In the genomic region with DNA sequence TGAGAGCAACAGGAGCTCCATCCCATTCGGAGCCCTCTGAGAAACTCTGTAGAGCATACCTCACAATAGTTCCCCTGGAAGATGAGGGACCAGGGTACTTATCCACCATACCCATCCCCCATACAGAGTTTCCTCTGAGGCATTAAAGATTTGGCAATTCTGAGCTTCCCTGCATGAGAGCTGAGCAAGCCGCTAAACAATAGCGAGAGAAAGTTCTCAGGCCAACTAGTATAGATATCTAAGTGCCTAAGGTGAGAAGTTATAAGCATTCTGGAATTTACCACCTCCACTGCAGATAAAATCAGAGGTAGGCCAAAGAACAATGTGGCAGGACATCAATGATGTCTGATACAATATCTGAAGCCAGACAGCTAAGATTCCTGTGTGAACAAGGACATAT, we compare ENCODE assay signal across 21 cellular contexts.
DNase-seq lines count a peak whose midpoint lies in the region; FAIRE-seq and TF ChIP-seq lines count a peak whose summit lies in the region.
"Had no signal": no experiment of that assay in that cellular context is flagged by ENCODE, and none has a peak within 500 bp of the region (broad histone marks: within the 10 kb centered on the region; RNA-seq: fewer than 3 reads in every experiment).

No MANE protein-coding gene starts in this region.

- H3K9me3 ChIP-seq in mammary epithelial cell (replicated peaks; ENCODE audit: insufficient read depth, low read length) (no peaks in the 10 kb centered on the region), breast epithelium (peaks cover 0 to 4% of the 10 kb centered on the region in 2 donors), keratinocyte (ENCODE audit: control insufficient read depth, low read depth, low read length) (no peaks in the 10 kb centered on the region), small intestine (ENCODE audit: control insufficient read depth, low read depth) (no peaks in the 10 kb centered on the region), adrenal gland (replicated peaks in 1 of 3) (no peaks in the 10 kb centered on the region)
- H3K9me3 ChIP-seq: BLaER1, Caco-2, HAP-1 had no signal

- H3K27me3 ChIP-seq in mammary epithelial cell (ENCODE audit: insufficient read depth, low read length) = no peaks in the 10 kb centered on the region
- H3K27me3 ChIP-seq in breast epithelium = no peaks in the 10 kb centered on the region
- no peaks in the 10 kb centered on the region for H3K27me3 ChIP-seq in keratinocyte (ENCODE audit: control insufficient read depth, extremely low read depth, insufficient read depth, low read length)
- H3K27me3 ChIP-seq in small intestine (ENCODE audit: control insufficient read depth in 2 of 2, insufficient read depth in 2 of 2, low read length in 2 of 2) = no peaks in the 10 kb centered on the region
- no peaks in the 10 kb centered on the region for H3K27me3 ChIP-seq in adrenal gland
- H3K27me3 ChIP-seq: BLaER1 had no signal

- dilution Hi-C loops in mammary epithelial cell (cut with HindIII; ENCODE audit: low sequenced_read_pairs) (no loop called here), keratinocyte (cut with MboI; ENCODE audit: extremely low pct_ligation_motif_present, low sequenced_read_pairs) (no loop called here)

- H3K36me3 ChIP-seq in mammary epithelial cell (ENCODE audit: insufficient read depth, low read length) = no peaks in the 10 kb centered on the region
- H3K36me3 ChIP-seq in breast epithelium = no peaks in the 10 kb centered on the region
- no peaks in the 10 kb centered on the region for H3K36me3 ChIP-seq in keratinocyte (ENCODE audit: control insufficient read depth in 2 of 2, extremely low read depth in 1 of 2, insufficient read depth in 2 of 2, low read length in 2 of 2)
- H3K36me3 ChIP-seq in small intestine (ENCODE audit: control insufficient read depth in 2 of 2, insufficient read depth in 2 of 2, low read length in 2 of 2) = no peaks in the 10 kb centered on the region
- H3K36me3 ChIP-seq in adrenal gland (replicated peaks in 1 of 2) = no peaks in the 10 kb centered on the region
- H3K36me3 ChIP-seq: BLaER1, HAP-1 had no signal

- TF ChIP-seq CTCF in mammary epithelial cell (conservative IDR thresholded peaks at IDR 0.05 in 1 of 2, IDR thresholded peaks at IDR 0.05 in 1 of 2; ENCODE audit: extremely low read depth in 1 of 2, insufficient read depth in 1 of 2, low read depth in 1 of 2, low read length in 2 of 2) (no peak), breast epithelium (IDR thresholded peaks at IDR 0.05) (no peak), keratinocyte (optimal IDR thresholded peaks at IDR 0.05 in 1 of 3, IDR thresholded peaks at IDR 0.05 in 1 of 3, conservative IDR thresholded peaks at IDR 0.05 in 1 of 3; ENCODE audit: extremely low read depth in 1 of 3, insufficient read depth in 2 of 3, low read length in 3 of 3) (no peak), adrenal gland (IDR thresholded peaks at IDR 0.05) (no peak)

- CTCF ChIA-PET in mammary epithelial cell (lab: Charles Lee; ENCODE audit: low non-redundant PET) = no interaction called here

- H2AFZ ChIP-seq in mammary epithelial cell (ENCODE audit: low read depth, low read length) (peak overlapping the region; percentile 74), keratinocyte (ENCODE audit: control insufficient read depth, low read length) (peak overlapping the region; percentile 37)

- TF ChIP-seq POLR2A in breast epithelium (IDR thresholded peaks at IDR 0.05) (no peak), adrenal gland (IDR thresholded peaks at IDR 0.05) (no peak)

- H4K20me1 ChIP-seq in mammary epithelial cell (ENCODE audit: insufficient read depth, low read length) (no peaks in the 10 kb centered on the region), keratinocyte (ENCODE audit: control insufficient read depth, extremely low read depth, insufficient read depth, low read length) (no peaks in the 10 kb centered on the region)
- H4K20me1 ChIP-seq: BLaER1 had no signal

- H3K9ac ChIP-seq in mammary epithelial cell (ENCODE audit: insufficient read depth, low read length) (no peak overlapping the region), keratinocyte (ENCODE audit: control insufficient read depth, extremely low read depth, insufficient read depth, low read length) (no peak overlapping the region)
- H3K9ac ChIP-seq: BLaER1 had no signal

- no peak overlapping the region for H3K4me3 ChIP-seq in mammary epithelial cell (replicated peaks in 1 of 3; ENCODE audit: insufficient read depth in 1 of 3, low read depth in 2 of 3, low read length in 3 of 3)
- H3K4me3 ChIP-seq in breast epithelium = no peak overlapping the region
- H3K4me3 ChIP-seq in keratinocyte (ENCODE audit: control insufficient read depth in 2 of 3, extremely low read depth in 1 of 3, insufficient read depth in 2 of 3, low read depth in 1 of 3, low read length in 3 of 3) = no peak overlapping the region
- H3K4me3 ChIP-seq in small intestine (ENCODE audit: low read depth in 1 of 2, low read length in 2 of 2) = no peak overlapping the region
- no peak overlapping the region for H3K4me3 ChIP-seq in adrenal gland
- H3K4me3 ChIP-seq: BLaER1, HAP-1 had no signal

- H3K79me2 ChIP-seq in mammary epithelial cell (ENCODE audit: insufficient read depth, low read length) = no peaks in the 10 kb centered on the region
- no peaks in the 10 kb centered on the region for H3K79me2 ChIP-seq in keratinocyte (ENCODE audit: control insufficient read depth, insufficient read depth, low read length)

- H3K9me1 ChIP-seq in keratinocyte (ENCODE audit: control insufficient read depth, extremely low read depth, insufficient read depth, low read length) = no peaks in the 10 kb centered on the region

- H3K4me2 ChIP-seq in mammary epithelial cell (ENCODE audit: insufficient read depth, low read depth, low read length) = no peak overlapping the region
- no peak overlapping the region for H3K4me2 ChIP-seq in keratinocyte (ENCODE audit: control insufficient read depth, extremely low read depth, insufficient read depth, low read depth, low read length)
- H3K4me2 ChIP-seq: BLaER1 had no signal

- H3K4me1 ChIP-seq in mammary epithelial cell (ENCODE audit: insufficient read depth, low read length) (peaks cover 5% of the 10 kb centered on the region), breast epithelium (no peaks in the 10 kb centered on the region), keratinocyte (ENCODE audit: control insufficient read depth, extremely low read depth, insufficient read depth, low read length) (no peaks in the 10 kb centered on the region), small intestine (ENCODE audit: control insufficient read depth in 2 of 2, insufficient read depth in 1 of 2, low read depth in 1 of 2, low read length in 1 of 2) (no peaks in the 10 kb centered on the region), adrenal gland (replicated peaks in 1 of 2) (no peaks in the 10 kb centered on the region)
- H3K4me1 ChIP-seq: Caco-2, HAP-1 had no signal

- in situ Hi-C loops in mammary epithelial cell (cut with MboI; ENCODE audit: low sequenced_read_pairs in 2 of 2) = no loop called here

- BruUV-seq in mammary epithelial cell (replicated peaks; lab: Mats Ljungman, UMichigan) = no TSS peak

- DNase-seq in mammary epithelial cell (peak; percentile 42), breast epithelium (ENCODE audit: low spot score in 2 of 2) (no peak), keratinocyte (ENCODE audit: low read depth, low spot score) (no peak), small intestine (peak; percentile 4), nucleus accumbens (lab: John Stamatoyannopoulos, UW) (no peak), adrenal gland (no peak)
- DNase-seq: Caco-2; CD4-positive, CD25-positive, alpha-beta regulatory T cell; CD8-positive, alpha-beta T cell; DMS153; DND-41; GOT3; HFFc6 had no signal

- WGBS in mammary epithelial cell (ENCODE audit: low coverage, missing lambda C conversion rate) = 29% methylated on average over 3 of the region's 3 CpGs
- WGBS in small intestine, 3 donors = 68 to 80% (median 76%) methylated on average over 3 of the region's 3 CpGs
- WGBS in adrenal gland, 4 donors = 87 to 97% (median 88%) methylated on average over 3 of the region's 3 CpGs

- H3K27ac ChIP-seq in mammary epithelial cell (ENCODE audit: insufficient read depth, low read depth, low read length) = no peak overlapping the region
- H3K27ac ChIP-seq in breast epithelium = no peak overlapping the region
- no peak overlapping the region for H3K27ac ChIP-seq in keratinocyte (ENCODE audit: control insufficient read depth, insufficient read depth, low read length)
- H3K27ac ChIP-seq in small intestine (ENCODE audit: low read depth in 1 of 2, low read length in 1 of 2) = no peak overlapping the region
- H3K27ac ChIP-seq in adrenal gland = no peak overlapping the region
- H3K27ac ChIP-seq: 22Rv1, BLaER1, C4-2B had no signal

- intact Hi-C loops in mammary epithelial cell (cut with micrococcal nuclease) (no loop called here), breast epithelium (cut with DNase I; ENCODE audit: low total_unique reads) (no loop called here), adrenal gland (cut with DNase I) (no loop called here)

- FAIRE-seq in keratinocyte (lab: Jason Lieb, UNC) = no peak
- FAIRE-seq in small intestine (lab: Jason Lieb, UNC) = no peak
- FAIRE-seq: A204.1, G401.6, GM12892, H54 had no signal

Comparison
In these comparisons a context has a peak if more than half of its experiments do, and no peak if none do; other contexts are left out.
1. DNase-seq: peak in mammary epithelial cell (single experiment) and small intestine (single experiment); none in breast epithelium (0 of 2), keratinocyte (single experiment), nucleus accumbens (0 of 56) and adrenal gland (0 of 7).